Comparison of ENCODE assay signal across 8 cellular contexts in the genomic region with DNA sequence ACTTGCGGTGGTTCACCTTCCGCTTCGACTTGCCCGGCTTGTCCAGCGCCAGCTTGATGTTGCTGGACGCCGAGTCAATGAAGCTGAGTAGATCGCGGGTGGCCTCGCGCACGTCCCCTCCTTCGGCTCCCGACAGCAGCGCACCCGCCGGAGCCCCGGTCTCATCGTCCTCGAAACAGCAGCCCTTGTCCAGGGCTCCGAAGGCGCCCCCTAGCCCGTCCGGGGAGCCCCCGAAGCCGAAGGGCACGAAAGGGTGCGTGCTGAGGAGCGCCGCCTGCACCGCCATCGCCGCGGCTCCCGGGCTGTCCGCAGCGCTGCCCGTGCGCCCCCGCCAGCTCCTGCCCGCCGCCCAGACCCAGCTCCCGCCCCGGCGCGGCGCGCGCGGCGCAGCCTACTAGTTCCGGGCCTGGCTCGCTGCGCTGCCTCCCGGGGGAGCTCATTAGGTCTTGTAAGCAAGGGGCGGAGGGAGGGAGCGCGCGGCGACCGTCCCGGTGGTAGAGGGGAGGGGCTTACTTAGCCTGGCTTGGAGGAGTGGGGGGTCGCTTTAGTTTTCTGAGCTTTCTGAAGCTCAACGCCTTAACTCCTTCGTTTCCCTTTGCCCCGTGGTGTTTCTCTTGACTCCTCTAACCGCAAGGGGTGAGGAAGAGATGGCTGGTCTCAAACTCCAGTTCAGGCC. TPM values are rescaled to one million over a fixed set of nuclear protein-coding genes. Genes with fewer than 3 reads are reported as not detected.
DNase-seq lines count a peak whose midpoint lies in the region; ATAC-seq and TF ChIP-seq lines count a peak whose summit lies in the region.

A gene with protein sequence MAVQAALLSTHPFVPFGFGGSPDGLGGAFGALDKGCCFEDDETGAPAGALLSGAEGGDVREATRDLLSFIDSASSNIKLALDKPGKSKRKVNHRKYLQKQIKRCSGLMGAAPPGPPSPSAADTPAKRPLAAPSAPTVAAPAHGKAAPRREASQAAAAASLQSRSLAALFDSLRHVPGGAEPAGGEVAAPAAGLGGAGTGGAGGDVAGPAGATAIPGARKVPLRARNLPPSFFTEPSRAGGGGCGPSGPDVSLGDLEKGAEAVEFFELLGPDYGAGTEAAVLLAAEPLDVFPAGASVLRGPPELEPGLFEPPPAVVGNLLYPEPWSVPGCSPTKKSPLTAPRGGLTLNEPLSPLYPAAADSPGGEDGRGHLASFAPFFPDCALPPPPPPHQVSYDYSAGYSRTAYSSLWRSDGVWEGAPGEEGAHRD (minus strand): TSS at position 421 of the 676 bp plus-strand sequence. CDS start 135 bp downstream, at position 286.

- no peak for TF ChIP-seq CTCF in GM10248 (IDR thresholded peaks at IDR 0.05; ENCODE audit: control extremely low read depth, extremely low read depth, low read depth, missing control alignments)
- no peak for TF ChIP-seq CTCF in transverse colon (IDR thresholded peaks at IDR 0.05)

- no peaks in the 10 kb centered on the region for H3K9me3 Mint-ChIP-seq in activated CD8-positive, alpha-beta memory T cell treated with anti-CD3 and anti-CD28 coated beads, Interleukin-2, amount 10 ng/mL, durations not matched to agents 7 days and 5 days (ENCODE audit: low read depth)

- H3K4me1 ChIP-seq in muscle layer of duodenum (ENCODE audit: control insufficient read depth in 1 of 2, insufficient read depth in 2 of 2, low read length in 2 of 2): peaks cover 0 to 8% of the 10 kb centered on the region in 2 donors
- H3K4me1 ChIP-seq in transverse colon: peaks cover 0 to 10% (median 7%) of the 10 kb centered on the region in 4 donors
- H3K4me1 ChIP-seq in SJCRH30: no peaks in the 10 kb centered on the region

- H3K27ac ChIP-seq in muscle layer of duodenum (ENCODE audit: low read length): no peak within 1 kb of the TSS
- peak within 1 kb of the TSS; percentile 23 to 57 (median 38) for H3K27ac ChIP-seq in transverse colon
- no peak within 1 kb of the TSS for H3K27ac ChIP-seq in SJCRH30

- peak within 1 kb of the TSS; percentile 19 for H3K4me3 Mint-ChIP-seq in activated CD8-positive, alpha-beta memory T cell treated with anti-CD3 and anti-CD28 coated beads, Interleukin-2, amount 10 ng/mL, durations not matched to agents 7 days and 5 days

- peaks cover 4% of the 10 kb centered on the region for H3K4me1 Mint-ChIP-seq in activated CD8-positive, alpha-beta memory T cell treated with anti-CD3 and anti-CD28 coated beads, Interleukin-2, amount 10 ng/mL, durations not matched to agents 7 days and 5 days

- H3K4me3 ChIP-seq in muscle layer of duodenum (ENCODE audit: low read depth in 1 of 2, low read length in 2 of 2) (peak within 1 kb of the TSS; percentile 51 to 72), transverse colon (peak within 1 kb of the TSS; percentile 42 to 60 (median 50)), SJCRH30 (no peak within 1 kb of the TSS)

- H3K27ac Mint-ChIP-seq in activated CD8-positive, alpha-beta memory T cell treated with anti-CD3 and anti-CD28 coated beads, Interleukin-2, amount 10 ng/mL, durations not matched to agents 7 days and 5 days: no peak within 1 kb of the TSS

- intact Hi-C loops in transverse colon (cut with DNase I; ENCODE audit: low total_unique reads): no loop called here

- H3K36me3 ChIP-seq in muscle layer of duodenum (ENCODE audit: control insufficient read depth in 1 of 2, insufficient read depth in 2 of 2, low read length in 2 of 2): no peaks in the 10 kb centered on the region
- no peaks in the 10 kb centered on the region for H3K36me3 ChIP-seq in transverse colon
- no peaks in the 10 kb centered on the region for H3K36me3 ChIP-seq in SJCRH30

- WGBS in transverse colon (ENCODE audit: low coverage in 1 of 2), 2 donors: 3% methylated on average over 50 of the region's 67 CpGs; no CpG with 5 or more reads in 1 of the 2 donors

- CTCF ChIA-PET in GM10248 (lab: Yijun Ruan, JAX): interaction anchor here (0.8 to 4.7 kb wide), 3 partner anchors 10 to 31 kb away, joined by 3 to 19 read pairs (median 4); no protein-coding TSS in a partner anchor
- CTCF ChIA-PET in activated CD8-positive, alpha-beta memory T cell treated with anti-CD3 and anti-CD28 coated beads, Interleukin-2, amount 10 ng/mL, durations not matched to agents 7 days and 5 days (lab: Charles Lee): interaction anchor here (0.9 to 1.5 kb wide), 2 partner anchors 13 to 17 kb away, joined by 3 to 5 read pairs; no protein-coding TSS in a partner anchor

- TF ChIP-seq EP300 in transverse colon (IDR thresholded peaks at IDR 0.05; ENCODE audit: low read depth): no peak

- H3K27me3 Mint-ChIP-seq in activated CD8-positive, alpha-beta memory T cell treated with anti-CD3 and anti-CD28 coated beads, Interleukin-2, amount 10 ng/mL, durations not matched to agents 7 days and 5 days: peaks cover 78% of the 10 kb centered on the region

- POLR2A ChIA-PET in GM10248 (lab: Yijun Ruan, JAX): no interaction called here

- no peaks in the 10 kb centered on the region for H3K36me3 Mint-ChIP-seq in activated CD8-positive, alpha-beta memory T cell treated with anti-CD3 and anti-CD28 coated beads, Interleukin-2, amount 10 ng/mL, durations not matched to agents 7 days and 5 days

- no peak for TF ChIP-seq POLR2A in transverse colon (IDR thresholded peaks at IDR 0.05)

- peak; percentile 60 for ATAC-seq in activated CD8-positive, alpha-beta memory T cell treated with anti-CD3 and anti-CD28 coated beads, Interleukin-2, amount 10 ng/mL, durations not matched to agents 7 days and 5 days
- no peak for ATAC-seq in GM18907 (IDR thresholded peaks at IDR 0.05; ENCODE audit: unreplicated experiment)

- in situ Hi-C loops in transverse colon (cut with MboI; ENCODE audit: low pct_ligation_motif_present in 1 of 4, low pct_unique_long_range_greater_than_20kb in 1 of 4, low sequenced_read_pairs in 3 of 4): no loop called here

- H3K9me3 ChIP-seq in muscle layer of duodenum (ENCODE audit: control insufficient read depth in 1 of 2, low read length in 2 of 2) (no peaks in the 10 kb centered on the region), transverse colon (no peaks in the 10 kb centered on the region), SJCRH30 (replicated peaks) (no peaks in the 10 kb centered on the region)

- H3K27me3 ChIP-seq in muscle layer of duodenum (ENCODE audit: low read depth, low read length) (peaks cover 17% of the 10 kb centered on the region), transverse colon (peaks cover 70% of the 10 kb centered on the region), SJCRH30 (no peaks in the 10 kb centered on the region)

- peak; percentile 23 for DNase-seq in GM10248 (ENCODE audit: extremely low spot score)
- DNase-seq in NCI-H1092 treated with DMSO at 0.1 percent for 48 hours (lab: John Stamatoyannopoulos, UW): peak; percentile 12
- no peak for DNase-seq in activated CD8-positive, alpha-beta memory T cell treated with anti-CD3 and anti-CD28 coated beads, Interleukin-2, amount 10 ng/mL, durations not matched to agents 7 days and 5 days
- peak; percentile 14 for DNase-seq in fibroblast of gingiva (ENCODE audit: low read depth)
- peak; percentile 38 for DNase-seq in transverse colon
- DNase-seq in SJCRH30: no peak

RNA-seq across cellular contexts. Expression of the gene that starts here (rescaled TPM):
- not detected for total RNA-seq in activated CD8-positive, alpha-beta memory T cell treated with anti-CD3 and anti-CD28 coated beads, Interleukin-2, amount 10 ng/mL, durations not matched to agents 7 days and 5 days
- total RNA-seq in transverse colon: under 1 TPM in 2 of 4 donors, not detected in 2; 0.55 to 0.64 TPM
- total RNA-seq in SJCRH30 (2014; rRNA removed; shearing (Covaris generic)): not detected in 2 replicates

Comparison
In these comparisons a context has a peak if more than half of its experiments do, and no peak if none do; other contexts are left out.
1. Peak in ATAC-seq in activated CD8-positive, alpha-beta memory T cell treated with anti-CD3 and anti-CD28 coated beads, Interleukin-2, amount 10 ng/mL, durations not matched to agents 7 days and 5 days; RNA of the gene not detected or under 1 TPM.
2. Peak in DNase-seq, H3K4me3 ChIP-seq and H3K27ac ChIP-seq in transverse colon; RNA of the gene not detected or under 1 TPM.
3. DNase-seq: peak in GM10248 (single experiment), NCI-H1092 treated with DMSO at 0.1 percent for 48 hours (single experiment) and fibroblast of gingiva (single experiment); none in activated CD8-positive, alpha-beta memory T cell treated with anti-CD3 and anti-CD28 coated beads, Interleukin-2, amount 10 ng/mL, durations not matched to agents 7 days and 5 days (single experiment) and SJCRH30 (0 of 2).